In genomic region chr3:167380004-167380689, GRCh38 we compare ENCODE assay signal across 1 cellular context.
A peak's percentile ranks its signal among the peaks of the same experiment; 100 is the strongest.
TF ChIP-seq lines count a peak whose summit lies in the region.

ZBBX (minus strand) TSS chr3:167380297; CDS start chr3:167372901, 7,396 bp downstream.

TF ChIP-seq in HEK293, 187 proteins besides CTCF, POLR2A, EP300 and RAD21 (continued from another document):
- TF ChIP-seq ZBTB20 (tag by site-specific recombination; IDR thresholded peaks at IDR 0.05) (peak; percentile 76; the same call in 1 of the 2 replicates), WT1 (tag by site-specific recombination; IDR thresholded peaks at IDR 0.05) (no peak), ZBTB49 (tag by site-specific recombination; IDR thresholded peaks at IDR 0.05; ENCODE audit: low read depth) (no peak), ZBTB8A (tag by site-specific recombination; IDR thresholded peaks at IDR 0.05) (0 out of 2 replicates have a peak, but pooled peaks have one; percentile 16), ZNF629 (tag by site-specific recombination; IDR thresholded peaks at IDR 0.05) (0 out of 2 replicates have a peak, but pooled peaks have one; percentile 18), IKZF3 (tag by site-specific recombination; IDR thresholded peaks at IDR 0.05) (peak; percentile 84), TSHZ1 (tag by site-specific recombination; IDR thresholded peaks at IDR 0.05; ENCODE audit: borderline replicate concordance) (no peak), ZNF366 (tag by site-specific recombination; conservative IDR thresholded peaks at IDR 0.05) (peak; percentile 63)
